8 cellular contexts compared by ENCODE assay signal in the genomic region with DNA sequence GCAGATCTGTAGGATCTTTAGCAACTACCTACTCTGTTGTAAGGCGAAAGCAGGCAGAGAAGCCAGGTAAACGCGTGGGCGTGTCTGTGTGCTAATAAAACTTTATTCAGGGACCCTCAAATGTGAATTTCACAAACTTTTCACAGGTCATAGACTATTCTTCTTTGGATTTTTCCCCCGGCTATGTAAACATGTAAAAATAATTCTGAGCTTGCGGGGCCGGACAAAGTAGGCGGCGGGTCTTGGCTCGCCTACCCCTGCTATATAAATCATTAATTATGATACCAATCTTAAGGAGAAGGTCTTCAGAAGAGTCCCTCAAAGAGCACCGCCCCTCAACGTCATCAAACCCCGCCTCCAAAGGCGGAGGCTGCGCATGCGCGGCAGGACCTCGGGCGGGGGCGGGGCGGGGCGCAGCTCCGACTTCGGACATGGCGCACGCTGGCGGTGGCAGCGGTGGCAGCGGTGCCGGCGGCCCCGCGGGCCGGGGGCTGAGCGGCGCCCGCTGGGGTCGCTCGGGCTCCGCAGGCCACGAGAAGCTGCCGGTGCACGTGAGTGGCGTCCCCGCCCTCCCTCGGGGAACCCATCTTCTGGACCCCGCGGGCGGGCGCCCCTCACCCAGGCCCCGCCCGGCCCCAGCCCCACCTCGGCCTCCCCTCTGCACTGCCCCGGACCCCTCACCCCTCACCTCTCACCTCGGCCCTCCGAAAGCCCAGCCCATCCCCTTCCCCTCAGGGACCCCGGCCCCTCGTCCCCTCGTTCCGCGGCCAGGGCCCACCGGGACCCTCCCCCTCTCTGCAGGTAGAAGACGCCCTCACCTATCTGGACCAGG. TPM values are rescaled to one million over a fixed set of nuclear protein-coding genes. Genes with fewer than 3 reads are reported as not detected.
A peak's percentile ranks its signal among the peaks of the same experiment; 100 is the strongest.
DNase-seq lines count a peak whose midpoint lies in the region; ATAC-seq and TF ChIP-seq lines count a peak whose summit lies in the region.

Gene SIN3B (plus strand): TSS at position 409 of the 832 bp plus-strand sequence. CDS start 23 bp downstream, at position 432.

- peak; percentile 66 for DNase-seq in DMS79 (lab: John Stamatoyannopoulos, UW)
- peak; percentile 69 for DNase-seq in NCI-H2227 treated with DMSO at 0.1 percent for 48 hours (lab: John Stamatoyannopoulos, UW)
- peak; percentile 95 for DNase-seq in activated B cell treated with CpG ODN at 0.5 μM for 24 hours
- peak; percentile 86 for DNase-seq in mammary epithelial cell

- dilution Hi-C loops in mammary epithelial cell (cut with HindIII; ENCODE audit: low sequenced_read_pairs): loop anchor here (10.0 kb wide), 3 partner anchors 54 to 196 kb away; partner anchors contain the start of gene CPAMD8

- no TSS peak for BruUV-seq in mammary epithelial cell (replicated peaks; lab: Mats Ljungman, UMichigan)

- ATAC-seq in HG02759 (IDR thresholded peaks at IDR 0.05; ENCODE audit: unreplicated experiment) (peak; percentile 79), activated B cell treated with CpG ODN at 0.5 μM for 24 hours (ENCODE audit: low read depth) (peak; percentile 88), GM19397 (IDR thresholded peaks at IDR 0.05; ENCODE audit: unreplicated experiment) (no peak)

- H3K79me2 ChIP-seq in mammary epithelial cell (ENCODE audit: insufficient read depth, low read length): peaks cover 33% of the 10 kb centered on the region

- TF ChIP-seq CTCF in activated B cell treated with CpG ODN at 0.5 μM for 24 hours (IDR thresholded peaks at IDR 0.05) (no peak), mammary epithelial cell (conservative IDR thresholded peaks at IDR 0.05 in 1 of 2, IDR thresholded peaks at IDR 0.05 in 1 of 2; ENCODE audit: extremely low read depth in 1 of 2, insufficient read depth in 1 of 2, low read depth in 1 of 2, low read length in 2 of 2) (no peak)

- peak within 1 kb of the TSS; percentile 86 for H3K4me3 Mint-ChIP-seq in activated B cell treated with CpG ODN at 0.5 μM for 24 hours

- H3K36me3 ChIP-seq in mammary epithelial cell (ENCODE audit: insufficient read depth, low read length) (peaks cover 19% of the 10 kb centered on the region), iPS-20b (ENCODE audit: insufficient read depth, low read depth, low read length) (peaks cover 31% of the 10 kb centered on the region), skeletal muscle tissue (ENCODE audit: control insufficient read depth in 3 of 3, insufficient read depth in 3 of 3, low read length in 3 of 3) (peaks cover 19 to 28% (median 21%) of the 10 kb centered on the region in 3 donors)

- H3K9ac ChIP-seq in mammary epithelial cell (ENCODE audit: insufficient read depth, low read length): peak within 1 kb of the TSS; percentile 73
- peak within 1 kb of the TSS; percentile 89 for H3K9ac ChIP-seq in iPS-20b (ENCODE audit: low read depth, low read length)
- H3K9ac ChIP-seq in skeletal muscle tissue (ENCODE audit: low read depth in 1 of 3, low read length in 3 of 3): peak within 1 kb of the TSS; percentile 76 to 90 (median 86)

- peaks cover 46% of the 10 kb centered on the region for H3K4me1 Mint-ChIP-seq in activated B cell treated with CpG ODN at 0.5 μM for 24 hours

- 0% methylated on average over 11 of the region's 63 CpGs for WGBS in mammary epithelial cell (ENCODE audit: low coverage, missing lambda C conversion rate)

- H2AFZ ChIP-seq in mammary epithelial cell (ENCODE audit: low read depth, low read length): peak within 1 kb of the TSS; percentile 56

- peaks cover 29% of the 10 kb centered on the region for H3K36me3 Mint-ChIP-seq in activated B cell treated with CpG ODN at 0.5 μM for 24 hours (ENCODE audit: low read depth)

- H3K27me3 ChIP-seq in mammary epithelial cell (ENCODE audit: insufficient read depth, low read length) (no peaks in the 10 kb centered on the region), iPS-20b (ENCODE audit: insufficient read depth, low read length) (no peaks in the 10 kb centered on the region), skeletal muscle tissue (ENCODE audit: control insufficient read depth in 3 of 3, insufficient read depth in 3 of 3, low read length in 3 of 3) (no peaks in the 10 kb centered on the region)

- H3K4me1 ChIP-seq in mammary epithelial cell (ENCODE audit: insufficient read depth, low read length): peaks cover 30% of the 10 kb centered on the region
- H3K4me1 ChIP-seq in iPS-20b (ENCODE audit: insufficient read depth, low read length): peaks cover 22% of the 10 kb centered on the region; the same call in 1 of the 2 replicates
- H3K4me1 ChIP-seq in skeletal muscle tissue (ENCODE audit: control insufficient read depth in 3 of 3, insufficient read depth in 3 of 3, low read length in 3 of 3): peaks cover 17 to 24% (median 17%) of the 10 kb centered on the region in 3 donors

- intact Hi-C loops in activated B cell treated with CpG ODN at 0.5 μM for 24 hours (cut with micrococcal nuclease): loop anchor here (2.0 kb wide), 1 partner anchor 68 kb away; no protein-coding TSS in a partner anchor
- intact Hi-C loops in mammary epithelial cell (cut with micrococcal nuclease): no loop called here

- H3K4me3 ChIP-seq in mammary epithelial cell (replicated peaks in 1 of 3; ENCODE audit: insufficient read depth in 1 of 3, low read depth in 2 of 3, low read length in 3 of 3): peak within 1 kb of the TSS; percentile 88 to 91 (median 89)
- peak within 1 kb of the TSS; percentile 91 for H3K4me3 ChIP-seq in iPS-20b (ENCODE audit: low read length)
- H3K4me3 ChIP-seq in skeletal muscle tissue (ENCODE audit: low read length in 3 of 3): peak within 1 kb of the TSS; percentile 80 to 84 (median 81)

- POLR2A ChIA-PET in activated B cell treated with CpG ODN at 0.5 μM for 24 hours (lab: Charles Lee): interaction anchor here (0.5 kb wide), 1 partner anchor 237 kb away, joined by 3 read pairs; no protein-coding TSS in a partner anchor

- H3K27ac Mint-ChIP-seq in activated B cell treated with CpG ODN at 0.5 μM for 24 hours: peak within 1 kb of the TSS; percentile 77

- no peaks in the 10 kb centered on the region for H3K9me3 ChIP-seq in mammary epithelial cell (replicated peaks; ENCODE audit: insufficient read depth, low read length)
- H3K9me3 ChIP-seq in iPS-20b (ENCODE audit: insufficient read depth, low read depth, low read length): no peaks in the 10 kb centered on the region
- no peaks in the 10 kb centered on the region for H3K9me3 ChIP-seq in skeletal muscle tissue (ENCODE audit: control insufficient read depth in 3 of 3, low read length in 3 of 3)

- peaks cover 28% of the 10 kb centered on the region for H3K27me3 Mint-ChIP-seq in activated B cell treated with CpG ODN at 0.5 μM for 24 hours

- H3K9me3 Mint-ChIP-seq in activated B cell treated with CpG ODN at 0.5 μM for 24 hours: no peaks in the 10 kb centered on the region

- no peaks in the 10 kb centered on the region for H4K20me1 ChIP-seq in mammary epithelial cell (ENCODE audit: insufficient read depth, low read length)

- H3K27ac ChIP-seq in mammary epithelial cell (ENCODE audit: insufficient read depth, low read depth, low read length) (peak within 1 kb of the TSS; percentile 52), iPS-20b (ENCODE audit: low read length) (peak within 1 kb of the TSS; percentile 37), skeletal muscle tissue (ENCODE audit: low read depth, low read length) (peak within 1 kb of the TSS; percentile 76)

- in situ Hi-C loops in mammary epithelial cell (cut with MboI; ENCODE audit: low sequenced_read_pairs in 2 of 2): no loop called here

- H3K4me2 ChIP-seq in mammary epithelial cell (ENCODE audit: insufficient read depth, low read depth, low read length): peak within 1 kb of the TSS; percentile 87

- CTCF ChIA-PET in activated B cell treated with CpG ODN at 0.5 μM for 24 hours (lab: Charles Lee) (interaction anchor here (1.2 kb wide), 1 partner anchor 114 kb away, joined by 5 read pairs; no protein-coding TSS in a partner anchor), mammary epithelial cell (lab: Charles Lee; ENCODE audit: low non-redundant PET) (no interaction called here)

RNA-seq across cellular contexts. Expression of gene SIN3B, which starts in this region (rescaled TPM):
- total RNA-seq in activated B cell treated with CpG ODN at 0.5 μM for 24 hours (63.7 and 73.1 TPM in 2 replicates), mammary epithelial cell (10 to 100 TPM; 35.5 to 67.2 TPM), skeletal muscle tissue (17.7 TPM)
- 23.7 TPM for polyA plus RNA-seq in mammary epithelial cell
- polyA minus RNA-seq in mammary epithelial cell: 60.7 TPM
